Comparison of ENCODE assay signal across 8 cellular contexts in genomic region chr3:160665784-160666526, GRCh38. TPM values are rescaled to one million over a fixed set of nuclear protein-coding genes. Genes with fewer than 3 reads are reported as not detected.
A peak's percentile ranks its signal among the peaks of the same experiment; 100 is the strongest.
DNase-seq lines count a peak whose midpoint lies in the region; ATAC-seq and TF ChIP-seq lines count a peak whose summit lies in the region.

No MANE protein-coding gene starts in this region.

- TF ChIP-seq CTCF in prostate gland (IDR thresholded peaks at IDR 0.05) (no peak), gastroesophageal sphincter (IDR thresholded peaks at IDR 0.05) (no peak)

- peak; percentile 94 for ATAC-seq in GM18508 (IDR thresholded peaks at IDR 0.05; ENCODE audit: insufficient read depth, unreplicated experiment)
- ATAC-seq in GM21786 (IDR thresholded peaks at IDR 0.05; ENCODE audit: unreplicated experiment), result peak; percentile 81
- ATAC-seq in esophagus mucosa, result peak; percentile 20
- ATAC-seq in gastroesophageal sphincter, result no peak

- H3K27me3 ChIP-seq in prostate gland (replicated peaks; ENCODE audit: insufficient read depth) (no peaks in the 10 kb centered on the region), gastroesophageal sphincter (no peaks in the 10 kb centered on the region)

- TF ChIP-seq POLR2A in prostate gland (IDR thresholded peaks at IDR 0.05) (no peak), gastroesophageal sphincter (IDR thresholded peaks at IDR 0.05) (no peak)

- H3K4me1 ChIP-seq in prostate gland (replicated peaks) (no peaks in the 10 kb centered on the region), gastroesophageal sphincter (no peaks in the 10 kb centered on the region)

- intact Hi-C loops in prostate gland (cut with DNase I), result no loop called here

- H3K9me3 ChIP-seq in prostate gland (no peaks in the 10 kb centered on the region), gastroesophageal sphincter (no peaks in the 10 kb centered on the region)

- DNase-seq in KG1 (lab: John Stamatoyannopoulos, UW) (peak; percentile 12), prostate gland (ENCODE audit: low spot score) (no peak), activated gamma-delta T cell (lab: John Stamatoyannopoulos, UW) (no peak), NCI-H2029 (lab: John Stamatoyannopoulos, UW) (no peak)

- no peak for TF ChIP-seq EP300 in gastroesophageal sphincter (IDR thresholded peaks at IDR 0.05)

- no peak overlapping the region for H3K4me3 ChIP-seq in prostate gland
- H3K4me3 ChIP-seq in gastroesophageal sphincter, result no peak overlapping the region

- H3K36me3 ChIP-seq in prostate gland (no peaks in the 10 kb centered on the region), gastroesophageal sphincter (no peaks in the 10 kb centered on the region)

- no peak overlapping the region for H3K27ac ChIP-seq in prostate gland
- no peak overlapping the region for H3K27ac ChIP-seq in gastroesophageal sphincter

- 54% methylated on average over 4 of the region's 4 CpGs for WGBS in prostate gland
- 53 to 72% methylated on average over 4 of the region's 4 CpGs for WGBS in gastroesophageal sphincter (ENCODE audit: low coverage in 1 of 2), 2 donors

RNA-seq across cellular contexts. Expression of gene ARL14, which starts 11.0 kb away (rescaled TPM):
- 0.32 TPM for total RNA-seq in esophagus mucosa
- not detected for total RNA-seq in prostate gland
- not detected for total RNA-seq in gastroesophageal sphincter
